28 cellular contexts compared by ENCODE assay signal in the genomic region with DNA sequence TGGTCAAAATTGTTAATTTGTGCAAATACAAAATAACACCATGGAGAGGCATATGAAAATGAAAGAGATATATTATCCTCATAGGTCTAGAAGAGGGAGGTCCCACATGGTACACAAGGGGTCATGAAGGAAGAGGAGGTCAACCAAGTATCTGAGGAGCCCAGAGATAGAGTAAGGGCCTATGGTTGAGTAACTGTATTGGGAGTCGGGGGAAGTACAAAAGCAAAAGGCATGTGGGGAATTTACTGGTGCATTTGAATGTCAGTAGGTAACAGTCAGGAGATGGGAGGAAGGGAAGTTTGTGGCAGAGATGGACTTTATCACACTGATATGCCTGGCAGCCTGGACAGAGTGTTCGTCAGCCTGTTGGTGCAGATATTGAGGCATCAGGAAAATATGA.
"Had no signal": no experiment of that assay in that cellular context is flagged by ENCODE, and none has a peak within 500 bp of the region (broad histone marks: within the 10 kb centered on the region; RNA-seq: fewer than 3 reads in every experiment).

No MANE protein-coding gene starts in this region.

- H3K4me3 ChIP-seq: ascending aorta, body of pancreas had no signal

- FAIRE-seq: bronchial epithelial cell had no signal

- H3K27me3 ChIP-seq: ascending aorta, body of pancreas had no signal

- DNase-seq: activated B cell treated with CpG ODN at 0.5 μM for 24 hours; activated CD4-positive, alpha-beta memory T cell treated with anti-CD3 and anti-CD28 coated beads for 36 hours; activated CD4-positive, alpha-beta T cell treated with anti-CD3 and anti-CD28 coated beads for 1 hour; activated CD4-positive, alpha-beta T cell treated with anti-CD3 and anti-CD28 coated beads, Interleukin-2, amount 10 ng/mL, durations not matched to agents 7 days and 5 days; activated CD8-positive, alpha-beta memory T cell treated with anti-CD3 and anti-CD28 coated beads for 24 hours; activated effector memory CD4-positive, alpha-beta T cell treated with anti-CD3 and anti-CD28 coated beads, Interleukin-2, amount 50 U/mL, for 16 hours; activated naive CD4-positive, alpha-beta T cell treated with Interleukin-2 at 50 U/mL for 16 hours; activated naive CD8-positive, alpha-beta T cell treated with anti-CD3 and anti-CD28 coated beads, Interleukin-2, amount 50 U/mL, for 24 hours; activated T-cell treated with anti-CD3 and anti-CD28 coated beads, Interleukin-2, amount 50 U/mL, for 4 hours; amniotic stem cell; body of pancreas; central memory CD4-positive, alpha-beta T cell; KG1; NCI-H1048; NCI-H1417; NCI-H1694; NCI-H2029; NCI-H2107; NCI-H2171 treated with DMSO at 0.1 percent for 48 hours; NCI-H345; NCI-H510A treated with DMSO at 0.1 percent for 48 hours; NCI-H69; PC-3; SHP77 treated with DMSO at 0.1 percent for 48 hours; T-helper 17 cell; T-helper 9 cell had no signal

- H3K4me1 ChIP-seq: ascending aorta, body of pancreas had no signal

- H3K36me3 ChIP-seq: ascending aorta had no signal

- H3K9me3 ChIP-seq: ascending aorta, body of pancreas had no signal

- H3K27ac ChIP-seq: ascending aorta, body of pancreas had no signal
